ENCODE assay signal across 8 cellular contexts in the genomic region with DNA sequence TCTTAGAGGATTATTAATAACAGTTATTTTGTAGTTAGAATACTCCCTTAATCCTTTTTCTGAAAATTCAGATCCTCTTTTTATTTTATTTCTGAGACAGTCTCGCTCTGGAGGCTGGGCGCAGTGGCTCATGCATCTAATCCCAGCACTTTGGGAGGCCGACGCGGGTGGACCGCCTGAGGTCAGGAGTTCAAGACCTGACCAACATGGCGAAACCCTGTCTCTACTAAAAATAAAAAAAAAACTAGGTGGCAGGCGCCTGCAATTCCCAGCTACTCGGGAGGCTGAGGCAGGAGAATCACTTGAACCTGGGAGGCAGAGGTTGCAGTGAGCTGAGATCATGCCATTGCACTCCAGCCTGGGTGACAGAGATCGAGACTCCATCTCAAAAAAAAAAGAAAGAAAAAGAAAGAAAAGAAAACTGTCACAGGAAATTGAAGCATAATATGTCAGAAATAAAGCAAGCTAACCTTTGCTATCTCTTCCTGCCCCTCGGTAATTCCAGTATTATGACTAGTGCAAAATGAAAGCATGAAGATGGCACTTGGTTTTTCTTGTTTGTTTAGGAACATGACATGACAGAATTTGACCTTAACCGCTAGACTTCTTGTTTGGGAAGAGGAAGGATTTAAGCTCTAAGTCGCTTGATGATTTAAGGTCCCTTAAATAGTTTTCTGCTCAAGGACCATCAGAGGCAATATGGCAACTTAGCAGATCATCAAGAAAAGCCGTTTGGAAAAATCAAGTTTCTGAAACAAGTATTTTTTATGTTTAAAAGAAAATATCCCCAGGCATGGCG. TPM values are rescaled to one million over a fixed set of nuclear protein-coding genes. Genes with fewer than 3 reads are reported as not detected.
DNase-seq lines count a peak whose midpoint lies in the region; ATAC-seq and TF ChIP-seq lines count a peak whose summit lies in the region.

No MANE protein-coding gene starts in this region.

- TF ChIP-seq CTCF in endothelial cell (IDR thresholded peaks at IDR 0.05; ENCODE audit: unreplicated experiment) (no peak), progenitor cell of endocrine pancreas (IDR thresholded peaks at IDR 0.05; ENCODE audit: unreplicated experiment) (no peak)

- peak overlapping the region; percentile 99 for H3K27ac Mint-ChIP-seq in endothelial cell (ENCODE audit: unreplicated experiment)
- H3K27ac Mint-ChIP-seq in progenitor cell of endocrine pancreas: peak overlapping the region; percentile 100

- H3K36me3 Mint-ChIP-seq in endothelial cell (ENCODE audit: low read depth, unreplicated experiment) (peaks cover 22% of the 10 kb centered on the region), progenitor cell of endocrine pancreas (ENCODE audit: insufficient read depth) (peaks cover 14% of the 10 kb centered on the region)

- POLR2A ChIA-PET in HEK293T (lab: Yijun Ruan, JAX): interaction anchor here (1.0 to 3.7 kb wide), 12 partner anchors 12 to 211 kb away, joined by 3 to 53 read pairs (median 17); a partner anchor contains a TSS

- no peak for ATAC-seq in GM18505 (IDR thresholded peaks at IDR 0.05; ENCODE audit: unreplicated experiment)
- ATAC-seq in activated CD4-positive, CD25-positive, alpha-beta regulatory T cell treated with anti-CD3 and anti-CD28 coated beads, Interleukin-2, amount 50 U/mL, for 24 hours: no peak

- H3K27me3 Mint-ChIP-seq in endothelial cell (ENCODE audit: unreplicated experiment) (peaks cover 17% of the 10 kb centered on the region), progenitor cell of endocrine pancreas (no peaks in the 10 kb centered on the region)

- H3K9me3 Mint-ChIP-seq in endothelial cell (ENCODE audit: unreplicated experiment) (no peaks in the 10 kb centered on the region), progenitor cell of endocrine pancreas (ENCODE audit: low read depth) (no peaks in the 10 kb centered on the region)

- CTCF ChIA-PET in HEK293T (lab: Yijun Ruan, JAX): no interaction called here

- peak; percentile 22 for TF ChIP-seq POLR2A in GM18505 (IDR thresholded peaks at IDR 0.05; ENCODE audit: borderline replicate concordance, extremely low read depth, insufficient read depth, insufficient read length)

- H3K4me1 Mint-ChIP-seq in endothelial cell (ENCODE audit: unreplicated experiment) (peaks cover 27% of the 10 kb centered on the region), progenitor cell of endocrine pancreas (ENCODE audit: low read depth) (peaks cover 23% of the 10 kb centered on the region)

- DNase-seq in RPMI7951 (ENCODE audit: low read depth) (peak; percentile 51), endothelial cell (ENCODE audit: low spot score) (no peak), progenitor cell of endocrine pancreas (ENCODE audit: low spot score, unreplicated experiment) (no peak), HuH-7.5 (ENCODE audit: low spot score) (no peak), HEK293T (ENCODE audit: extremely low spot score) (no peak), hepatic stellate cell (ENCODE audit: low spot score) (no peak)

- no peak overlapping the region for H3K4me3 Mint-ChIP-seq in endothelial cell (ENCODE audit: unreplicated experiment)
- H3K4me3 Mint-ChIP-seq in progenitor cell of endocrine pancreas (ENCODE audit: low read depth): peak overlapping the region; percentile 91

TF ChIP-seq in HEK293T, 16 proteins besides CTCF, POLR2A, EP300 and RAD21:
- TF ChIP-seq ARNT (IDR thresholded peaks at IDR 0.05): no peak
- no peak for TF ChIP-seq FOXM1 (IDR thresholded peaks at IDR 0.05; ENCODE audit: borderline replicate concordance)
- TF ChIP-seq FOXA1 (IDR thresholded peaks at IDR 0.05): no peak
- no peak for TF ChIP-seq CTBP1 (IDR thresholded peaks at IDR 0.05; ENCODE audit: borderline replicate concordance)
- no peak for TF ChIP-seq BHLHE40 (IDR thresholded peaks at IDR 0.05; ENCODE audit: borderline replicate concordance)
- TF ChIP-seq NFRKB (IDR thresholded peaks at IDR 0.05): no peak
- TF ChIP-seq SP1 (IDR thresholded peaks at IDR 0.05): no peak
- TF ChIP-seq SUZ12 (IDR thresholded peaks at IDR 0.05): no peak
- no peak for TF ChIP-seq L3MBTL2 (conservative IDR thresholded peaks at IDR 0.05)
- TF ChIP-seq, protein P1, sequence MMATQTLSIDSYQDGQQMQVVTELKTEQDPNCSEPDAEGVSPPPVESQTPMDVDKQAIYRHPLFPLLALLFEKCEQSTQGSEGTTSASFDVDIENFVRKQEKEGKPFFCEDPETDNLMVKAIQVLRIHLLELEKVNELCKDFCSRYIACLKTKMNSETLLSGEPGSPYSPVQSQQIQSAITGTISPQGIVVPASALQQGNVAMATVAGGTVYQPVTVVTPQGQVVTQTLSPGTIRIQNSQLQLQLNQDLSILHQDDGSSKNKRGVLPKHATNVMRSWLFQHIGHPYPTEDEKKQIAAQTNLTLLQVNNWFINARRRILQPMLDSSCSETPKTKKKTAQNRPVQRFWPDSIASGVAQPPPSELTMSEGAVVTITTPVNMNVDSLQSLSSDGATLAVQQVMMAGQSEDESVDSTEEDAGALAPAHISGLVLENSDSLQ (IDR thresholded peaks at IDR 0.05): no peak
- no peak for TF ChIP-seq TARDBP (IDR thresholded peaks at IDR 0.05)

RNA-seq across cellular contexts. Expression of a gene that starts 1.8 kb away (rescaled TPM):
- total RNA-seq in RPMI7951 (2014; rRNA removed; shearing (Covaris generic)): 269 and 327 TPM in 2 replicates
- total RNA-seq in endothelial cell (ENCODE audit: unreplicated experiment): 308 TPM
- 491 and 515 TPM in 2 replicates for total RNA-seq in progenitor cell of endocrine pancreas

RNA-seq across cellular contexts. Expression of a gene that starts 27.9 kb away (rescaled TPM):
- total RNA-seq in RPMI7951 (2014; rRNA removed; shearing (Covaris generic)): 47.3 and 60.0 TPM in 2 replicates
- total RNA-seq in endothelial cell (ENCODE audit: unreplicated experiment) (101 TPM), progenitor cell of endocrine pancreas (37.1 and 42.2 TPM in 2 replicates)

RNA-seq across cellular contexts. Expression of a gene that starts 44.7 kb away (rescaled TPM):
- 624 and 862 TPM in 2 replicates for total RNA-seq in RPMI7951 (2014; rRNA removed; shearing (Covaris generic))
- total RNA-seq in endothelial cell (ENCODE audit: unreplicated experiment) (159 TPM), progenitor cell of endocrine pancreas (129 and 140 TPM in 2 replicates)

RNA-seq across cellular contexts. Expression of a gene that starts 44.7 kb away (rescaled TPM):
- total RNA-seq in RPMI7951 (2014; rRNA removed; shearing (Covaris generic)): 42.8 and 53.4 TPM in 2 replicates
- total RNA-seq in endothelial cell (ENCODE audit: unreplicated experiment) (18.3 TPM), progenitor cell of endocrine pancreas (13.7 and 16.8 TPM in 2 replicates)
